9 cellular contexts compared by ENCODE assay signal in genomic region chr1:6519935-6520621, GRCh38. TPM values are rescaled to one million over a fixed set of nuclear protein-coding genes. Genes with fewer than 3 reads are reported as not detected.
DNase-seq lines count a peak whose midpoint lies in the region; ATAC-seq and TF ChIP-seq lines count a peak whose summit lies in the region.
"Had no signal": no experiment of that assay in that cellular context is flagged by ENCODE, and none has a peak within 500 bp of the region (broad histone marks: within the 10 kb centered on the region; RNA-seq: fewer than 3 reads in every experiment).

No MANE protein-coding gene starts in this region.

- H3K27ac ChIP-seq in left ventricle myocardium inferior (replicated peaks): no peak overlapping the region

- H3K4me1 Mint-ChIP-seq in type B pancreatic cell (ENCODE audit: unreplicated experiment): peaks cover 28% of the 10 kb centered on the region
- H3K4me1 Mint-ChIP-seq in natural killer cell: no peaks in the 10 kb centered on the region

- H3K27ac Mint-ChIP-seq in type B pancreatic cell: peak overlapping the region; percentile 90
- H3K27ac Mint-ChIP-seq in natural killer cell: no peak overlapping the region

- H3K36me3 Mint-ChIP-seq in type B pancreatic cell (no peaks in the 10 kb centered on the region), natural killer cell (no peaks in the 10 kb centered on the region)

- peak; percentile 73 for ATAC-seq in Right ventricle myocardium inferior
- ATAC-seq in natural killer cell: no peak
- ATAC-seq in HG03280 (IDR thresholded peaks at IDR 0.05; ENCODE audit: unreplicated experiment): no peak

- H3K27me3 Mint-ChIP-seq in type B pancreatic cell (no peaks in the 10 kb centered on the region), natural killer cell (ENCODE audit: low read depth in 2 of 2) (no peaks in the 10 kb centered on the region)

- no peaks in the 10 kb centered on the region for H3K9me3 ChIP-seq in left ventricle myocardium inferior (replicated peaks)

- H3K4me3 Mint-ChIP-seq in type B pancreatic cell: peak overlapping the region; percentile 66
- H3K4me3 Mint-ChIP-seq in natural killer cell: no peak overlapping the region

- TF ChIP-seq CTCF in left ventricle myocardium inferior (IDR thresholded peaks at IDR 0.05; ENCODE audit: borderline replicate concordance): no peak
- TF ChIP-seq CTCF in astrocyte of the cerebellum (IDR thresholded peaks at IDR 0.05; ENCODE audit: low read depth, low read length, missing control alignments): no peak
- no peak for TF ChIP-seq CTCF in type B pancreatic cell (conservative IDR thresholded peaks at IDR 0.05)
- TF ChIP-seq CTCF in natural killer cell (IDR thresholded peaks at IDR 0.05): no peak

- peaks cover 28% of the 10 kb centered on the region for H3K4me1 ChIP-seq in left ventricle myocardium inferior

- H3K4me3 ChIP-seq in left ventricle myocardium inferior: no peak overlapping the region
- H3K4me3 ChIP-seq in astrocyte of the cerebellum (ENCODE audit: low read depth, low read length): no peak overlapping the region

- peaks cover 4% of the 10 kb centered on the region for H3K36me3 ChIP-seq in left ventricle myocardium inferior

- no peaks in the 10 kb centered on the region for H3K9me3 Mint-ChIP-seq in type B pancreatic cell
- no peaks in the 10 kb centered on the region for H3K9me3 Mint-ChIP-seq in natural killer cell

- H3K27me3 ChIP-seq in left ventricle myocardium inferior (ENCODE audit: low read depth): no peaks in the 10 kb centered on the region

- intact Hi-C loops in Right ventricle myocardium inferior (cut with DNase I) (no loop called here), left ventricle myocardium inferior (cut with micrococcal nuclease) (loop anchor here (10.0 kb wide), 1 partner anchor 45 kb away; no protein-coding TSS in a partner anchor), natural killer cell (cut with micrococcal nuclease) (no loop called here)

- peak; percentile 71 for DNase-seq in Right ventricle myocardium inferior (ENCODE audit: missing footprints)
- DNase-seq in left ventricle myocardium inferior: no peak
- DNase-seq in astrocyte of the cerebellum (ENCODE audit: low read depth): peak; percentile 79
- DNase-seq in islet precursor cell: peak; percentile 97
- no peak for DNase-seq in type B pancreatic cell (ENCODE audit: extremely low spot score, unreplicated experiment)
- DNase-seq in natural killer cell: no peak
- no peak for DNase-seq in activated naive CD4-positive, alpha-beta T cell treated with anti-CD3 and anti-CD28 coated beads, Interleukin-2, amount 50 U/mL, for 16 hours

- in situ Hi-C loops in astrocyte of the cerebellum (cut with HindIII; ENCODE audit: low sequenced_read_pairs): no loop called here

RNA-seq across cellular contexts. Expression of gene PLEKHG5, which starts 28.6 kb away (rescaled TPM):
- 16.8 TPM for total RNA-seq in Right ventricle myocardium inferior
- total RNA-seq in left ventricle myocardium inferior: 16.2 TPM
- 28.5 and 30.6 TPM in 2 replicates for total RNA-seq in type B pancreatic cell (ENCODE audit: low replicate concordance)
- 1 to 10 TPM in 1 of 3 donors, under 1 TPM in 2; 0.16 to 1.1 (median 0.54) TPM for total RNA-seq in natural killer cell

RNA-seq across cellular contexts. Expression of gene NOL9, which starts 34.2 kb away (rescaled TPM):
- total RNA-seq in Right ventricle myocardium inferior: 12.6 TPM
- total RNA-seq in left ventricle myocardium inferior: 13.4 TPM
- 32.9 and 43.0 TPM in 2 replicates for total RNA-seq in type B pancreatic cell (ENCODE audit: low replicate concordance)
- 10 to 100 TPM; 40.7 to 53.3 (median 52.0) TPM for total RNA-seq in natural killer cell

RNA-seq across cellular contexts. Expression of gene TAS1R1, which starts 35.0 kb away (rescaled TPM):
- total RNA-seq in Right ventricle myocardium inferior (not detected), left ventricle myocardium inferior (not detected), type B pancreatic cell (ENCODE audit: low replicate concordance) (not detected in 2 replicates), natural killer cell (not detected)
- total RNA-seq: T-helper 1 cell treated with Interleukin-12 subunit alpha and Interleukin-12 subunit beta and Interleukin-4 antibody, amounts not matched to agents 30 ng/mL and 1 ng/mL, for 36 hours had no signal

RNA-seq across cellular contexts. Expression of gene TNFRSF25, which starts 54.1 kb away (rescaled TPM):
- total RNA-seq in Right ventricle myocardium inferior: 11.4 TPM
- 12.6 TPM for total RNA-seq in left ventricle myocardium inferior
- total RNA-seq in type B pancreatic cell (ENCODE audit: low replicate concordance): 27.0 and 29.4 TPM in 2 replicates
- 10 to 100 TPM; 14.5 to 41.5 (median 19.9) TPM for total RNA-seq in natural killer cell

RNA-seq across cellular contexts. Expression of gene ZBTB48, which starts 59.7 kb away (rescaled TPM):
- total RNA-seq in Right ventricle myocardium inferior: 15.1 TPM
- total RNA-seq in left ventricle myocardium inferior: 12.9 TPM
- 30.7 and 44.2 TPM in 2 replicates for total RNA-seq in type B pancreatic cell (ENCODE audit: low replicate concordance)
- 10 to 100 TPM; 45.6 to 56.4 (median 54.0) TPM for total RNA-seq in natural killer cell

Comparison
In these comparisons a context has a peak if more than half of its experiments do, and no peak if none do; other contexts are left out.
1. DNase-seq: peak in Right ventricle myocardium inferior (single experiment), astrocyte of the cerebellum (single experiment) and islet precursor cell (single experiment); none in left ventricle myocardium inferior (single experiment), type B pancreatic cell (single experiment), natural killer cell (single experiment) and activated naive CD4-positive, alpha-beta T cell treated with anti-CD3 and anti-CD28 coated beads, Interleukin-2, amount 50 U/mL, for 16 hours (single experiment).